ENCODE assay signal across 1 cellular context in genomic region chr19:4301590-4302237, GRCh38.
TF ChIP-seq lines count a peak whose summit lies in the region.

No MANE protein-coding gene starts in this region.

TF ChIP-seq in K562, 482 proteins besides CTCF, POLR2A, EP300 and RAD21:
- TF ChIP-seq MCM2 (IDR thresholded peaks at IDR 0.05; ENCODE audit: low read depth) (no peak), THAP7 (CRISPR knock-in tag; IDR thresholded peaks at IDR 0.05) (no peak), SMAD3 (CRISPR knock-in tag; conservative IDR thresholded peaks at IDR 0.05) (no peak), STAT5B (CRISPR knock-in tag; IDR thresholded peaks at IDR 0.05) (no peak)
